34 cellular contexts compared by ENCODE assay signal in genomic region chr18:42689310-42689709, GRCh38.
"Had no signal": no experiment of that assay in that cellular context is flagged by ENCODE, and none has a peak within 500 bp of the region (broad histone marks: within the 10 kb centered on the region; RNA-seq: fewer than 3 reads in every experiment).

No MANE protein-coding gene starts in this region.

- H3K36me3 ChIP-seq: MG63 had no signal

- H3K9me3 ChIP-seq: MG63 had no signal

- H3K27me3 ChIP-seq: MG63 had no signal

- H3K27ac ChIP-seq: KMS-11 had no signal

- H3K9ac ChIP-seq: KMS-11 had no signal

- H3K4me3 ChIP-seq: MG63 had no signal

- DNase-seq: Karpas-422, Kasumi-1, KG1, MG63, MM.1S, MV-4-11, NCI-H1048, NCI-H1092, NCI-H1092 treated with DMSO at 0.1 percent for 48 hours, NCI-H1105, NCI-H1105 treated with DMSO at 0.1 percent for 48 hours, NCI-H1417, NCI-H1417 treated with DMSO at 0.1 percent for 48 hours, NCI-H1436, NCI-H1436 treated with DMSO at 0.1 percent for 48 hours, NCI-H146, NCI-H1694, NCI-H1694 treated with DMSO at 0.1 percent for 48 hours, NCI-H187, NCI-H1930, NCI-H2029, NCI-H2029 treated with DMSO at 0.1 percent for 48 hours, NCI-H2081, NCI-H2081 treated with DMSO at 0.1 percent for 48 hours, NCI-H2107, NCI-H2171, NCI-H2171 treated with DMSO at 0.1 percent for 48 hours, NCI-H2227 treated with DMSO at 0.1 percent for 48 hours, NCI-H226, NCI-H345, NCI-H446, NCI-H446 treated with DMSO at 0.1 percent for 48 hours, NCI-H510A had no signal

- H3K4me2 ChIP-seq: KMS-11 had no signal
